Comparison of ENCODE assay signal across 9 cellular contexts in the genomic region with DNA sequence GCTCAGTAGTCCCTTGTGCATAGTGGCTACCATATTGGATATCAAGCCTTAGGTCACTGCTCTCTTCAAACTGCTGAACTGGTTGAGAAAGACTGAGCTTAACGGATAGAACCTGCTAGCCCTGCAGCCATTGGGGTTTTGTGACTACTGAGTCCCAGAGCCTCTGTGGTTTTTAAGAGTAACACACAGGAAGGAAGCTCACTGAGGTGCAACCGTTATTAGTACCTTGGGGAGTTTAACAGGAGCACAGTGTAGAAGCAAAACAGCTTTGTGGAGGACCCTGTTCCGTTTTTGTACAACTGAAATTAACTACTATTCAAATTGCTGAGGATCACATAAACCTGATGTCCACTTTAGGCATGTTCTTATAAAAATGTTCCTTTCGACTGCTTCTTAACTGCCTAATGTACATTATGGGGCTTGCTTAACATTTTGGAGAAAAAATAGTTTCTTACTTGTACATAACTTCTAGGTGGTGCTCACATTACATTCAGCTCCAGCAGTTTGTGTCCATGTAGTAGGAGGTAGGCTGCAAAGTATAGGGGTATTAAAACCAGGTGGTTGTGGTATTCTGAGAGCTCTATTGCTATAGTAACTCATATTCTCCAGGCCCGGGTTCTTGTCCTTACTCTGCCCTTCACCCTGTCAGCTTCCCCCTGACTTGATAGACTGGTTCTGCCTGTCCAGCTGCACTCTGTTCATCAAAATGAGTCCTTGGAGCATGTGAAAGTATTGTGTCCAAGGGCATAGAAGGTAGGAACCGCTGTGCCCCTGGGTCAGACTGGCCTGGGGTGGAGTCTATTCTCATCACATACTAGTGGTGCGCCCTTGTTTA. TPM values are rescaled to one million over a fixed set of nuclear protein-coding genes. Genes with fewer than 3 reads are reported as not detected.
DNase-seq lines count a peak whose midpoint lies in the region; ATAC-seq and TF ChIP-seq lines count a peak whose summit lies in the region.
"Had no signal": no experiment of that assay in that cellular context is flagged by ENCODE, and none has a peak within 500 bp of the region (broad histone marks: within the 10 kb centered on the region; RNA-seq: fewer than 3 reads in every experiment).

No MANE protein-coding gene starts in this region.

- no peaks in the 10 kb centered on the region for H3K27me3 Mint-ChIP-seq in activated CD8-positive, alpha-beta T cell treated with anti-CD3 and anti-CD28 coated beads for 36 hours

- DNase-seq in activated CD8-positive, alpha-beta T cell treated with anti-CD3 and anti-CD28 coated beads for 36 hours, result peak; percentile 18
- DNase-seq in GM03348 (ENCODE audit: low spot score) (no peak), EL (no peak), dermis blood vessel endothelial cell (no peak)
- no peak for DNase-seq in activated CD4-positive, alpha-beta T cell treated with anti-CD3 and anti-CD28 coated beads, Interleukin-2, amount 50 U/mL, for 4 hours

- H3K79me2 ChIP-seq in DOHH2 (ENCODE audit: control insufficient read depth, low read length), result peaks cover 81% of the 10 kb centered on the region

- peaks cover 50% of the 10 kb centered on the region for H3K4me1 Mint-ChIP-seq in activated CD8-positive, alpha-beta T cell treated with anti-CD3 and anti-CD28 coated beads for 36 hours (ENCODE audit: low read depth)

- H3K27ac Mint-ChIP-seq in activated CD8-positive, alpha-beta T cell treated with anti-CD3 and anti-CD28 coated beads for 36 hours, result peak overlapping the region; percentile 25

- intact Hi-C loops in activated CD8-positive, alpha-beta T cell treated with anti-CD3 and anti-CD28 coated beads for 36 hours (cut with micrococcal nuclease), result no loop called here

- no peaks in the 10 kb centered on the region for H3K9me3 ChIP-seq in DOHH2 (ENCODE audit: control insufficient read depth, insufficient read depth, low read length)

- TF ChIP-seq CTCF in DOHH2 (IDR thresholded peaks at IDR 0.05; ENCODE audit: low read depth, low read length, poor library complexity, severe bottlenecking), result no peak
- TF ChIP-seq CTCF in activated CD8-positive, alpha-beta T cell treated with anti-CD3 and anti-CD28 coated beads for 36 hours (IDR thresholded peaks at IDR 0.05), result no peak

- peaks cover 99% of the 10 kb centered on the region for H3K4me1 ChIP-seq in DOHH2 (ENCODE audit: control insufficient read depth, low read length)

- no peaks in the 10 kb centered on the region for H3K27me3 ChIP-seq in DOHH2 (ENCODE audit: control insufficient read depth, low read length)

- no peaks in the 10 kb centered on the region for H4K20me1 ChIP-seq in DOHH2 (ENCODE audit: control insufficient read depth, insufficient read depth, low read depth, low read length)

- peak overlapping the region; percentile 98 for H3K4me2 ChIP-seq in DOHH2 (ENCODE audit: low read length)

- H3K36me3 ChIP-seq in DOHH2 (ENCODE audit: control insufficient read depth, low read length), result peaks cover 77% of the 10 kb centered on the region

- peaks cover 76% of the 10 kb centered on the region for H3F3A ChIP-seq in DOHH2 (ENCODE audit: control insufficient read depth, insufficient read depth)

- peak; percentile 89 for ATAC-seq in GM19397 (IDR thresholded peaks at IDR 0.05; ENCODE audit: unreplicated experiment)
- ATAC-seq in HG03280 (IDR thresholded peaks at IDR 0.05; ENCODE audit: unreplicated experiment), result peak; percentile 77
- peak; percentile 62 for ATAC-seq in activated CD8-positive, alpha-beta T cell treated with anti-CD3 and anti-CD28 coated beads for 36 hours

- H3K9me2 ChIP-seq in DOHH2 (replicated peaks; ENCODE audit: control insufficient read depth, low read length), result no peaks in the 10 kb centered on the region

- H3K27ac ChIP-seq in DOHH2 (ENCODE audit: low read depth, low read length), result peak overlapping the region; percentile 99

- peaks cover 13% of the 10 kb centered on the region for H3K36me3 Mint-ChIP-seq in activated CD8-positive, alpha-beta T cell treated with anti-CD3 and anti-CD28 coated beads for 36 hours (ENCODE audit: low read depth)

- no peak overlapping the region for H3K4me3 Mint-ChIP-seq in activated CD8-positive, alpha-beta T cell treated with anti-CD3 and anti-CD28 coated beads for 36 hours
- H3K4me3 Mint-ChIP-seq: nephron had no signal

- H3K9me3 Mint-ChIP-seq in activated CD8-positive, alpha-beta T cell treated with anti-CD3 and anti-CD28 coated beads for 36 hours, result no peaks in the 10 kb centered on the region
- H3K9me3 Mint-ChIP-seq: nephron had no signal

- CTCF ChIA-PET in activated CD8-positive, alpha-beta T cell treated with anti-CD3 and anti-CD28 coated beads for 36 hours (lab: Charles Lee), result interaction anchor here (0.7 to 2.0 kb wide), 11 partner anchors 8 to 218 kb away, joined by 3 to 9 read pairs (median 3); a partner anchor contains a TSS

- H3K4me3 ChIP-seq in DOHH2 (ENCODE audit: low read length), result peak overlapping the region; percentile 71

- POLR2A ChIA-PET in activated CD8-positive, alpha-beta T cell treated with anti-CD3 and anti-CD28 coated beads for 36 hours (lab: Charles Lee), result interaction anchor here (0.8 to 1.5 kb wide), 5 partner anchors 13 to 24 kb away, joined by 3 to 4 read pairs (median 3); a partner anchor contains a TSS

RNA-seq across cellular contexts. Expression of a gene that starts 17.3 kb away (rescaled TPM):
- total RNA-seq in activated CD8-positive, alpha-beta T cell treated with anti-CD3 and anti-CD28 coated beads for 36 hours, result 10 to 100 TPM; 22.2 to 23.6 TPM
- 22.7 and 30.6 TPM in 2 replicates for total RNA-seq in dermis blood vessel endothelial cell

RNA-seq across cellular contexts. Expression of a gene that starts 43.7 kb away (rescaled TPM):
- 1 to 10 TPM; 8.4 to 9.6 TPM for total RNA-seq in activated CD8-positive, alpha-beta T cell treated with anti-CD3 and anti-CD28 coated beads for 36 hours
- 10.2 and 16.0 TPM in 2 replicates for total RNA-seq in dermis blood vessel endothelial cell

RNA-seq across cellular contexts. Expression of a gene that starts 44.0 kb away (rescaled TPM):
- total RNA-seq in activated CD8-positive, alpha-beta T cell treated with anti-CD3 and anti-CD28 coated beads for 36 hours, result 10 to 100 TPM; 16.1 to 18.0 TPM
- total RNA-seq in dermis blood vessel endothelial cell, result 20.3 and 22.0 TPM in 2 replicates
